ENCODE assay signal across 23 cellular contexts in the genomic region with DNA sequence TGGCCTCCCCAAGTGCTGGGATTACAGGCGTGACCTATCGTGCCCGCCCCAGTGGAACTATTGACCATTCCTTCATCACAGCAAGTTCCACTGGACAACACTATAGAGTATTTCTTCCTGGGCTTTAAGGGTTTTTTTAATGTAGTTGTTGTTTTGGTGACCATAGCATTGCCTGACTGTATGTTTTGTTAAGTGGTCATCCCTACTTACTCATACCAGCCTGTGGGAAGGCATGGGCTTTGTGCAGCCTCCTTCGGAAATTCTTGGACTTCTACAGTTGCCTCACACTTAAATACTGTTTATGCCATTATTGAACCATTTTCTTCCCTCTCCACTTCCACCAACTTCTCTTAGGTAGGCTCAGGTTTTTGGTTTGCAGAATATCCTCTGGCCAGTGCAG. TPM values are rescaled to one million over a fixed set of nuclear protein-coding genes. Genes with fewer than 3 reads are reported as not detected.
DNase-seq lines count a peak whose midpoint lies in the region; ATAC-seq, FAIRE-seq and TF ChIP-seq lines count a peak whose summit lies in the region.
"Had no signal": no experiment of that assay in that cellular context is flagged by ENCODE, and none has a peak within 500 bp of the region (broad histone marks: within the 10 kb centered on the region; RNA-seq: fewer than 3 reads in every experiment).

No MANE protein-coding gene starts in this region.

- POLR2A ChIA-PET in HepG2 (lab: Yijun Ruan, JAX) = no interaction called here

- H3K27ac ChIP-seq in right atrium auricular region (no peak overlapping the region), HepG2 (ENCODE audit: extremely low read length, insufficient read depth, low read length) (no peak overlapping the region)
- H3K27ac ChIP-seq: colonic mucosa, psoas muscle, upper lobe of left lung, WERI-Rb-1 had no signal

- H3K36me3 ChIP-seq in right atrium auricular region (peaks cover 71% of the 10 kb centered on the region), kidney epithelial cell (ENCODE audit: control insufficient read depth, insufficient read depth, low read length) (peaks cover 7% of the 10 kb centered on the region), HepG2 (replicated peaks in 1 of 2; ENCODE audit: control insufficient read depth in 1 of 2, insufficient read depth in 2 of 2, low read length in 2 of 2) (peaks cover 31 to 70% of the 10 kb centered on the region in 2 experiments)

- H3K27ac Mint-ChIP-seq in activated naive CD4-positive, alpha-beta T cell treated with anti-CD3 and anti-CD28 coated beads, Interleukin-2, amount 50 U/mL, for 72 hours = no peak overlapping the region
- H3K27ac Mint-ChIP-seq: nephron progenitor cell had no signal

- no peak overlapping the region for H3K9ac ChIP-seq in HepG2 (ENCODE audit: insufficient read depth, low read depth, low read length)

- TF ChIP-seq EP300 in HepG2 (IDR thresholded peaks at IDR 0.05; ENCODE audit: low read depth in 2 of 2, low read length in 2 of 2) (no peak), HepG2 (CRISPR knock-in tag; IDR thresholded peaks at IDR 0.05; ENCODE audit: borderline replicate concordance) (no peak)

- no peaks in the 10 kb centered on the region; the same call in 1 of the 2 replicates for H4K20me1 ChIP-seq in HepG2 (ENCODE audit: insufficient read depth, low read length)

- no TSS peak for BruUV-seq in HepG2 (replicated peaks; lab: Mats Ljungman, UMichigan)

- DNase-seq in right atrium auricular region (ENCODE audit: low spot score) (peak; percentile 48), Right ventricle myocardium superior (no peak), astrocyte of the cerebellum (ENCODE audit: low read depth) (peak; percentile 38), kidney epithelial cell (ENCODE audit: low read depth) (peak; percentile 57), HepG2 (ENCODE audit: low spot score) (no peak)
- no peak for DNase-seq in activated CD4-positive, CD25-positive, alpha-beta regulatory T cell treated with anti-CD3 and anti-CD28 coated beads, Interleukin-2, amount 50 U/mL, for 72 hours
- DNase-seq in activated CD4-positive, alpha-beta T cell treated with anti-CD3 and anti-CD28 coated beads, Interleukin-2, amount 50 U/mL, for 4 hours = no peak
- no peak for DNase-seq in activated naive CD4-positive, alpha-beta T cell treated with anti-CD3 and anti-CD28 coated beads, Interleukin-2, amount 50 U/mL, for 72 hours (ENCODE audit: low spot score in 2 of 2)
- DNase-seq: ACHN; CD8-positive, alpha-beta memory T cell; colonic mucosa; mesendoderm; MM.1S; NCI-H1694; NCI-H2227 treated with DMSO at 0.1 percent for 48 hours; nephron progenitor cell; psoas muscle; stimulated activated CD4-positive, alpha-beta T cell treated with anti-CD3 and anti-CD28 coated beads, Interleukin-15, amount 100 ng/mL, for 24 hours; stimulated activated naive CD4-positive, alpha-beta T cell treated with Interleukin-2 at 50 U/mL for 16 hours; T-helper 1 cell; upper lobe of left lung; WERI-Rb-1 had no signal

- TF ChIP-seq POLR2A in HepG2 (IDR thresholded peaks at IDR 0.05; ENCODE audit: insufficient read depth in 1 of 2, low read depth in 2 of 2, low read length in 2 of 2) = no peak

- no peak overlapping the region for H2AFZ ChIP-seq in HepG2 (ENCODE audit: low read length)

- intact Hi-C loops in Right ventricle myocardium superior (cut with DNase I) = no loop called here
- intact Hi-C loops in HepG2 (cut with micrococcal nuclease; ENCODE audit: unreplicated experiment) = no loop called here

- CTCF ChIA-PET in HepG2 (lab: Yijun Ruan, JAX; ENCODE audit: low intra/inter-chr PET ratio, low total read pairs) = no interaction called here

- WGBS in HepG2 (ENCODE audit: low lambda C conversion rate) = 97% methylated on average over 4 of the region's 4 CpGs

- H3K9me3 ChIP-seq in right atrium auricular region (no peaks in the 10 kb centered on the region), HepG2 (ENCODE audit: low read length) (no peaks in the 10 kb centered on the region)
- H3K9me3 ChIP-seq: colonic mucosa, psoas muscle, upper lobe of left lung had no signal

- H3K4me1 ChIP-seq in right atrium auricular region (no peaks in the 10 kb centered on the region), HepG2 (ENCODE audit: insufficient read depth, low read length) (no peaks in the 10 kb centered on the region)
- H3K4me1 ChIP-seq: colonic mucosa, upper lobe of left lung had no signal

- in situ Hi-C loops in astrocyte of the cerebellum (cut with HindIII; ENCODE audit: low sequenced_read_pairs) = no loop called here
- in situ Hi-C loops in HepG2 (cut with HindIII; ENCODE audit: extremely low pct_ligation_motif_present, low pct_unique_long_range_greater_than_20kb) = no loop called here

- peaks cover 2% of the 10 kb centered on the region for H3K79me2 ChIP-seq in HepG2 (ENCODE audit: insufficient read depth, low read length)

- no peaks in the 10 kb centered on the region for H3K27me3 ChIP-seq in right atrium auricular region
- H3K27me3 ChIP-seq in kidney epithelial cell (ENCODE audit: control insufficient read depth, insufficient read depth, low read length) = no peaks in the 10 kb centered on the region
- no peaks in the 10 kb centered on the region; a peak in 1 of 5 replicates for H3K27me3 ChIP-seq in HepG2 (ENCODE audit: control insufficient read depth in 1 of 2, insufficient read depth in 2 of 2, low read length in 2 of 2)
- H3K27me3 ChIP-seq: colonic mucosa, upper lobe of left lung had no signal

- no peak for TF ChIP-seq CTCF in right atrium auricular region (IDR thresholded peaks at IDR 0.05)
- no peak for TF ChIP-seq CTCF in astrocyte of the cerebellum (IDR thresholded peaks at IDR 0.05; ENCODE audit: low read depth, low read length, missing control alignments)
- TF ChIP-seq CTCF in kidney epithelial cell (IDR thresholded peaks at IDR 0.05; ENCODE audit: insufficient read depth, low read length, poor library complexity, severe bottlenecking) = no peak
- no peak for TF ChIP-seq CTCF in HepG2 (CRISPR knock-in tag; IDR thresholded peaks at IDR 0.05)

- H3K4me2 ChIP-seq in HepG2 (ENCODE audit: low read depth, low read length) = no peak overlapping the region

- no peaks in the 10 kb centered on the region for H3K36me3 Mint-ChIP-seq in activated naive CD4-positive, alpha-beta T cell treated with anti-CD3 and anti-CD28 coated beads, Interleukin-2, amount 50 U/mL, for 72 hours

- FAIRE-seq in HepG2 (lab: Jason Lieb, UNC) = no peak
- FAIRE-seq: islet of Langerhans had no signal

- ATAC-seq in Right ventricle myocardium superior (ENCODE audit: poor library complexity) (no peak), HepG2 (no peak)
- ATAC-seq in activated naive CD4-positive, alpha-beta T cell treated with anti-CD3 and anti-CD28 coated beads, Interleukin-2, amount 50 U/mL, for 72 hours = no peak

- H3K9me3 Mint-ChIP-seq in activated naive CD4-positive, alpha-beta T cell treated with anti-CD3 and anti-CD28 coated beads, Interleukin-2, amount 50 U/mL, for 72 hours = no peaks in the 10 kb centered on the region
- H3K9me3 Mint-ChIP-seq: CD8-positive, alpha-beta memory T cell; nephron progenitor cell had no signal

- no peak overlapping the region for H3K4me3 ChIP-seq in right atrium auricular region
- H3K4me3 ChIP-seq in astrocyte of the cerebellum (ENCODE audit: low read depth, low read length) = no peak overlapping the region
- no peak overlapping the region for H3K4me3 ChIP-seq in kidney epithelial cell (ENCODE audit: low read depth, low read length)
- H3K4me3 ChIP-seq in HepG2 (replicated peaks in 1 of 3; ENCODE audit: insufficient read depth in 1 of 3, low read depth in 2 of 3, low read length in 3 of 3) = no peak overlapping the region
- H3K4me3 ChIP-seq: colonic mucosa, psoas muscle, upper lobe of left lung had no signal

- TF ChIP-seq RAD21 in HepG2 (CRISPR knock-in tag; IDR thresholded peaks at IDR 0.05) = no peak

RNA-seq across cellular contexts. Expression of a gene that starts 19.9 kb away (rescaled TPM):
- total RNA-seq in right atrium auricular region (10 to 100 TPM; 51.0 to 99.0 TPM), Right ventricle myocardium superior (114 TPM), kidney epithelial cell (54.5 and 55.7 TPM in 2 replicates), HepG2 (2016; rRNA removed; fragmentation: Illumina TruSeq; extraction: Trizol) (0.03 and 0.04 TPM in 2 replicates)
- under 1 TPM; 0.07 to 0.54 TPM for total RNA-seq in activated naive CD4-positive, alpha-beta T cell treated with anti-CD3 and anti-CD28 coated beads, Interleukin-2, amount 50 U/mL, for 72 hours
- under 0.01 TPM in 1 of 2 replicates, not detected in the other for total RNA-seq in HepG2 (2016; cell fraction: cytosol; rRNA removed; fragmentation: Illumina TruSeq; extraction: Trizol; ENCODE audit: low read depth)
- total RNA-seq in HepG2 (2016; cell fraction: insoluble cytoplasmic fraction; rRNA removed; fragmentation: Illumina TruSeq; extraction: Trizol) = 0.03 and 0.04 TPM in 2 replicates
- total RNA-seq in HepG2 (2016; cell fraction: membrane; rRNA removed; fragmentation: Illumina TruSeq; extraction: Trizol) = not detected in 2 replicates
- total RNA-seq in HepG2 (2016; cell fraction: nucleus; rRNA removed; fragmentation: Illumina TruSeq; extraction: Trizol) = 0.03 and 0.34 TPM in 2 replicates
- polyA plus RNA-seq in HepG2 (2011; rRNA removed) = 0.10 and 0.42 TPM in 2 replicates
- polyA plus RNA-seq in HepG2 (2011; cell fraction: cytosol; rRNA removed) = 0.03 and 0.05 TPM in 2 replicates
- 0.31 and 0.56 TPM in 2 replicates for polyA plus RNA-seq in HepG2 (2011; cell fraction: nucleus; rRNA removed)
- 0.13 and 0.16 TPM in 2 replicates for polyA plus RNA-seq in HepG2 (2012)
- not detected in 2 replicates for polyA plus RNA-seq in HepG2 (2016; cell fraction: cytosol; fragmentation: Illumina TruSeq; extraction: Trizol; ENCODE audit: low read depth)
- polyA plus RNA-seq in HepG2 (2016; cell fraction: insoluble cytoplasmic fraction; fragmentation: Illumina TruSeq; extraction: Trizol; ENCODE audit: low read depth) = 0.02 TPM in 1 of 2 replicates, not detected in the other
- not detected in 2 replicates for polyA plus RNA-seq in HepG2 (2016; cell fraction: membrane; fragmentation: Illumina TruSeq; extraction: Trizol; ENCODE audit: low read depth)
- polyA plus RNA-seq in HepG2 (2016; cell fraction: nucleus; fragmentation: Illumina TruSeq; extraction: Trizol; ENCODE audit: insufficient read depth, low read depth) = 0.12 TPM in 1 of 2 replicates, not detected in the other
- polyA minus RNA-seq in HepG2 (2011; rRNA and poly(A)+ RNA removed; ENCODE audit: low replicate concordance) = 0.10 and 0.65 TPM in 2 replicates
- not detected in 2 replicates for polyA minus RNA-seq in HepG2 (2011; cell fraction: cytosol; rRNA and poly(A)+ RNA removed)
- 0.12 and 0.13 TPM in 2 replicates for polyA minus RNA-seq in HepG2 (2011; cell fraction: nucleus; rRNA and poly(A)+ RNA removed)

RNA-seq across cellular contexts. Expression of a gene that starts 48.8 kb away (rescaled TPM):
- 10 to 100 TPM in 1 of 2 donors, 1 to 10 TPM in 1; 9.7 to 18.4 TPM for total RNA-seq in right atrium auricular region
- total RNA-seq in Right ventricle myocardium superior = 16.3 TPM
- total RNA-seq in kidney epithelial cell = 18.8 and 20.5 TPM in 2 replicates
- 10 to 100 TPM; 22.7 to 34.7 TPM for total RNA-seq in activated naive CD4-positive, alpha-beta T cell treated with anti-CD3 and anti-CD28 coated beads, Interleukin-2, amount 50 U/mL, for 72 hours
- 8.2 and 8.6 TPM in 2 replicates for total RNA-seq in HepG2 (2016; rRNA removed; fragmentation: Illumina TruSeq; extraction: Trizol)
- 1.7 and 1.8 TPM in 2 replicates for total RNA-seq in HepG2 (2016; cell fraction: cytosol; rRNA removed; fragmentation: Illumina TruSeq; extraction: Trizol; ENCODE audit: low read depth)
- 6.8 and 8.5 TPM in 2 replicates for total RNA-seq in HepG2 (2016; cell fraction: insoluble cytoplasmic fraction; rRNA removed; fragmentation: Illumina TruSeq; extraction: Trizol)
- total RNA-seq in HepG2 (2016; cell fraction: membrane; rRNA removed; fragmentation: Illumina TruSeq; extraction: Trizol) = 8.4 and 9.5 TPM in 2 replicates
- 7.9 and 9.7 TPM in 2 replicates for total RNA-seq in HepG2 (2016; cell fraction: nucleus; rRNA removed; fragmentation: Illumina TruSeq; extraction: Trizol)
- 9.8 and 11.1 TPM in 2 replicates for polyA plus RNA-seq in HepG2 (2011; rRNA removed)
- 6.3 and 8.1 TPM in 2 replicates for polyA plus RNA-seq in HepG2 (2011; cell fraction: cytosol; rRNA removed)
- 20.4 and 23.3 TPM in 2 replicates for polyA plus RNA-seq in HepG2 (2011; cell fraction: nucleus; rRNA removed)
- 12.5 and 12.7 TPM in 2 replicates for polyA plus RNA-seq in HepG2 (2012)
- 3.1 and 4.1 TPM in 2 replicates for polyA plus RNA-seq in HepG2 (2016; cell fraction: cytosol; fragmentation: Illumina TruSeq; extraction: Trizol; ENCODE audit: low read depth)
- polyA plus RNA-seq in HepG2 (2016; cell fraction: insoluble cytoplasmic fraction; fragmentation: Illumina TruSeq; extraction: Trizol; ENCODE audit: low read depth) = 9.8 and 14.4 TPM in 2 replicates
- 12.8 and 14.8 TPM in 2 replicates for polyA plus RNA-seq in HepG2 (2016; cell fraction: membrane; fragmentation: Illumina TruSeq; extraction: Trizol; ENCODE audit: low read depth)
- 17.8 and 21.0 TPM in 2 replicates for polyA plus RNA-seq in HepG2 (2016; cell fraction: nucleus; fragmentation: Illumina TruSeq; extraction: Trizol; ENCODE audit: insufficient read depth, low read depth)
- polyA minus RNA-seq in HepG2 (2011; rRNA and poly(A)+ RNA removed; ENCODE audit: low replicate concordance) = 18.8 and 22.0 TPM in 2 replicates
- 8.2 and 9.7 TPM in 2 replicates for polyA minus RNA-seq in HepG2 (2011; cell fraction: cytosol; rRNA and poly(A)+ RNA removed)
- polyA minus RNA-seq in HepG2 (2011; cell fraction: nucleus; rRNA and poly(A)+ RNA removed) = 13.8 and 15.7 TPM in 2 replicates

Comparison
In these comparisons a context has a peak if more than half of its experiments do, and no peak if none do; other contexts are left out.
1. DNase-seq: peak in right atrium auricular region (single experiment), astrocyte of the cerebellum (single experiment) and kidney epithelial cell (single experiment); none in Right ventricle myocardium superior (single experiment), activated CD4-positive, CD25-positive, alpha-beta regulatory T cell treated with anti-CD3 and anti-CD28 coated beads, Interleukin-2, amount 50 U/mL, for 72 hours (single experiment), activated CD4-positive, alpha-beta T cell treated with anti-CD3 and anti-CD28 coated beads, Interleukin-2, amount 50 U/mL, for 4 hours (0 of 2), activated naive CD4-positive, alpha-beta T cell treated with anti-CD3 and anti-CD28 coated beads, Interleukin-2, amount 50 U/mL, for 72 hours (0 of 2) and HepG2 (single experiment).
2. RNA of a gene that starts 19.9 kb away (total RNA-seq): 114 TPM in Right ventricle myocardium superior (single experiment), 51.0 to 99.0 TPM in right atrium auricular region and 54.5 to 55.7 TPM in kidney epithelial cell; 0.07 to 0.54 TPM in activated naive CD4-positive, alpha-beta T cell treated with anti-CD3 and anti-CD28 coated beads, Interleukin-2, amount 50 U/mL, for 72 hours and under 0.01 to 0.34 TPM in HepG2; every median in the first group is over 10 times any median in the second.